2 cellular contexts compared by ENCODE assay signal in the genomic region with DNA sequence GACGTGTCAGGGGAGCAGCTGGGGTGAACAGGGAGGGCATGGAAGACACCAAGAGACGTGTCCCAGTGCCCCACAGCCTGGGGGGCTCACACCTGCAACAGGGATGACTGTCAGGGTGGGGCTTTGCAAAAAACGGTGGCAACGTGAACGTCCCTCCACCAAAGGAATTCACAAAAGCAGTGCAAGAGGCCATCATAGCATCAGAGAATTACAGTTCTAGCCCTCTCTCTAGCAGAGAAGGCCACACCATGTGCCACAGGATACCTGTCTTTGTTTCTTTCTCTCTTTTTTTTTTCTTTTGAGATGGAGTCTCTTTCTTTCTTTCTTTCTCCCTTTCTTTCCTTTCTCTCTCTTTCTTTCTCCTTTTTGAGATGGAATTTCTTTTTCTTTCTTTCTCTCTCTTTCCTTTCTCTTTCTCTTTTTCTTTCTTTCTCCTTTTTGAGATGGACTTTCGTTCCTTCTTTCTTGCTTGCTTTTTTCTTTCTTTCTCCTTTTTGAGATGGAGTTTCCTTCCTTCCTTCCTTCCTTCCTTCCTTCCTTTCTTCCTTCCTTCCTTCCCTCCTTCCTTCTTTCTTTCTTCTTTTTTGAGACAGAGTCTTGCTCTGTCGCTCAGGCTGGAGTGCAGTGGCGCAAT.
TF ChIP-seq lines count a peak whose summit lies in the region.

No MANE protein-coding gene starts in this region.

TF ChIP-seq in GM23338, 12 proteins besides CTCF, POLR2A, EP300 and RAD21 (continues in another document):
- TF ChIP-seq, protein P1, sequence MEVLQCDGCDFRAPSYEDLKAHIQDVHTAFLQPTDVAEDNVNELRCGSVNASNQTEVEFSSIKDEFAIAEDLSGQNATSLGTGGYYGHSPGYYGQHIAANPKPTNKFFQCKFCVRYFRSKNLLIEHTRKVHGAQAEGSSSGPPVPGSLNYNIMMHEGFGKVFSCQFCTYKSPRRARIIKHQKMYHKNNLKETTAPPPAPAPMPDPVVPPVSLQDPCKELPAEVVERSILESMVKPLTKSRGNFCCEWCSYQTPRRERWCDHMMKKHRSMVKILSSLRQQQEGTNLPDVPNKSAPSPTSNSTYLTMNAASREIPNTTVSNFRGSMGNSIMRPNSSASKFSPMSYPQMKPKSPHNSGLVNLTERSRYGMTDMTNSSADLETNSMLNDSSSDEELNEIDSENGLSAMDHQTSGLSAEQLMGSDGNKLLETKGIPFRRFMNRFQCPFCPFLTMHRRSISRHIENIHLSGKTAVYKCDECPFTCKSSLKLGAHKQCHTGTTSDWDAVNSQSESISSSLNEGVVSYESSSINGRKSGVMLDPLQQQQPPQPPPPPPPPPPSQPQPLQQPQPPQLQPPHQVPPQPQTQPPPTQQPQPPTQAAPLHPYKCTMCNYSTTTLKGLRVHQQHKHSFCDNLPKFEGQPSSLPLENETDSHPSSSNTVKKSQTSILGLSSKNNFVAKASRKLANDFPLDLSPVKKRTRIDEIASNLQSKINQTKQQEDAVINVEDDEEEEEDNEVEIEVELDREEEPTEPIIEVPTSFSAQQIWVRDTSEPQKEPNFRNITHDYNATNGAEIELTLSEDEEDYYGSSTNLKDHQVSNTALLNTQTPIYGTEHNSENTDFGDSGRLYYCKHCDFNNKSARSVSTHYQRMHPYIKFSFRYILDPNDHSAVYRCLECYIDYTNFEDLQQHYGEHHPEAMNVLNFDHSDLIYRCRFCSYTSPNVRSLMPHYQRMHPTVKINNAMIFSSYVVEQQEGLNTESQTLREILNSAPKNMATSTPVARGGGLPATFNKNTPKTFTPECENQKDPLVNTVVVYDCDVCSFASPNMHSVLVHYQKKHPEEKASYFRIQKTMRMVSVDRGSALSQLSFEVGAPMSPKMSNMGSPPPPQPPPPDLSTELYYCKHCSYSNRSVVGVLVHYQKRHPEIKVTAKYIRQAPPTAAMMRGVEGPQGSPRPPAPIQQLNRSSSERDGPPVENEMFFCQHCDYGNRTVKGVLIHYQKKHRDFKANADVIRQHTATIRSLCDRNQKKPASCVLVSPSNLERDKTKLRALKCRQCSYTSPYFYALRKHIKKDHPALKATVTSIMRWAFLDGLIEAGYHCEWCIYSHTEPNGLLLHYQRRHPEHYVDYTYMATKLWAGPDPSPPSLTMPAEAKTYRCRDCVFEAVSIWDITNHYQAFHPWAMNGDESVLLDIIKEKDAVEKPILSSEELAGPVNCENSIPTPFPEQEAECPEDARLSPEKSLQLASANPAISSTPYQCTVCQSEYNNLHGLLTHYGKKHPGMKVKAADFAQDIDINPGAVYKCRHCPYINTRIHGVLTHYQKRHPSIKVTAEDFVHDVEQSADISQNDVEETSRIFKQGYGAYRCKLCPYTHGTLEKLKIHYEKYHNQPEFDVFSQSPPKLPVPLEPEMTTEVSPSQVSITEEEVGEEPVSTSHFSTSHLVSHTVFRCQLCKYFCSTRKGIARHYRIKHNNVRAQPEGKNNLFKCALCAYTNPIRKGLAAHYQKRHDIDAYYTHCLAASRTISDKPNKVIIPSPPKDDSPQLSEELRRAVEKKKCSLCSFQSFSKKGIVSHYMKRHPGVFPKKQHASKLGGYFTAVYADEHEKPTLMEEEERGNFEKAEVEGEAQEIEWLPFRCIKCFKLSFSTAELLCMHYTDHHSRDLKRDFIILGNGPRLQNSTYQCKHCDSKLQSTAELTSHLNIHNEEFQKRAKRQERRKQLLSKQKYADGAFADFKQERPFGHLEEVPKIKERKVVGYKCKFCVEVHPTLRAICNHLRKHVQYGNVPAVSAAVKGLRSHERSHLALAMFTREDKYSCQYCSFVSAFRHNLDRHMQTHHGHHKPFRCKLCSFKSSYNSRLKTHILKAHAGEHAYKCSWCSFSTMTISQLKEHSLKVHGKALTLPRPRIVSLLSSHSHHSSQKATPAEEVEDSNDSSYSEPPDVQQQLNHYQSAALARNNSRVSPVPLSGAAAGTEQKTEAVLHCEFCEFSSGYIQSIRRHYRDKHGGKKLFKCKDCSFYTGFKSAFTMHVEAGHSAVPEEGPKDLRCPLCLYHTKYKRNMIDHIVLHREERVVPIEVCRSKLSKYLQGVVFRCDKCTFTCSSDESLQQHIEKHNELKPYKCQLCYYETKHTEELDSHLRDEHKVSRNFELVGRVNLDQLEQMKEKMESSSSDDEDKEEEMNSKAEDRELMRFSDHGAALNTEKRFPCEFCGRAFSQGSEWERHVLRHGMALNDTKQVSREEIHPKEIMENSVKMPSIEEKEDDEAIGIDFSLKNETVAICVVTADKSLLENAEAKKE (CRISPR knock-in tag; IDR thresholded peaks at IDR 0.05): no peak
- TF ChIP-seq EZH2phosphoT487 (IDR thresholded peaks at IDR 0.05; ENCODE audit: unreplicated experiment) (no peak), ZNF114 (CRISPR knock-in tag; IDR thresholded peaks at IDR 0.05) (no peak), STAT1 (IDR thresholded peaks at IDR 0.05; ENCODE audit: unreplicated experiment) (no peak), JUNB (IDR thresholded peaks at IDR 0.05; ENCODE audit: unreplicated experiment) (no peak), POLR2AphosphoS5 (IDR thresholded peaks at IDR 0.05; ENCODE audit: low read depth) (no peak), EZH2 (IDR thresholded peaks at IDR 0.05; ENCODE audit: low read depth, unreplicated experiment) (no peak)
- TF ChIP-seq, protein P2, sequence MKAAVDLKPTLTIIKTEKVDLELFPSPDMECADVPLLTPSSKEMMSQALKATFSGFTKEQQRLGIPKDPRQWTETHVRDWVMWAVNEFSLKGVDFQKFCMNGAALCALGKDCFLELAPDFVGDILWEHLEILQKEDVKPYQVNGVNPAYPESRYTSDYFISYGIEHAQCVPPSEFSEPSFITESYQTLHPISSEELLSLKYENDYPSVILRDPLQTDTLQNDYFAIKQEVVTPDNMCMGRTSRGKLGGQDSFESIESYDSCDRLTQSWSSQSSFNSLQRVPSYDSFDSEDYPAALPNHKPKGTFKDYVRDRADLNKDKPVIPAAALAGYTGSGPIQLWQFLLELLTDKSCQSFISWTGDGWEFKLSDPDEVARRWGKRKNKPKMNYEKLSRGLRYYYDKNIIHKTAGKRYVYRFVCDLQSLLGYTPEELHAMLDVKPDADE (IDR thresholded peaks at IDR 0.05): no peak
- TF ChIP-seq, protein P3, sequence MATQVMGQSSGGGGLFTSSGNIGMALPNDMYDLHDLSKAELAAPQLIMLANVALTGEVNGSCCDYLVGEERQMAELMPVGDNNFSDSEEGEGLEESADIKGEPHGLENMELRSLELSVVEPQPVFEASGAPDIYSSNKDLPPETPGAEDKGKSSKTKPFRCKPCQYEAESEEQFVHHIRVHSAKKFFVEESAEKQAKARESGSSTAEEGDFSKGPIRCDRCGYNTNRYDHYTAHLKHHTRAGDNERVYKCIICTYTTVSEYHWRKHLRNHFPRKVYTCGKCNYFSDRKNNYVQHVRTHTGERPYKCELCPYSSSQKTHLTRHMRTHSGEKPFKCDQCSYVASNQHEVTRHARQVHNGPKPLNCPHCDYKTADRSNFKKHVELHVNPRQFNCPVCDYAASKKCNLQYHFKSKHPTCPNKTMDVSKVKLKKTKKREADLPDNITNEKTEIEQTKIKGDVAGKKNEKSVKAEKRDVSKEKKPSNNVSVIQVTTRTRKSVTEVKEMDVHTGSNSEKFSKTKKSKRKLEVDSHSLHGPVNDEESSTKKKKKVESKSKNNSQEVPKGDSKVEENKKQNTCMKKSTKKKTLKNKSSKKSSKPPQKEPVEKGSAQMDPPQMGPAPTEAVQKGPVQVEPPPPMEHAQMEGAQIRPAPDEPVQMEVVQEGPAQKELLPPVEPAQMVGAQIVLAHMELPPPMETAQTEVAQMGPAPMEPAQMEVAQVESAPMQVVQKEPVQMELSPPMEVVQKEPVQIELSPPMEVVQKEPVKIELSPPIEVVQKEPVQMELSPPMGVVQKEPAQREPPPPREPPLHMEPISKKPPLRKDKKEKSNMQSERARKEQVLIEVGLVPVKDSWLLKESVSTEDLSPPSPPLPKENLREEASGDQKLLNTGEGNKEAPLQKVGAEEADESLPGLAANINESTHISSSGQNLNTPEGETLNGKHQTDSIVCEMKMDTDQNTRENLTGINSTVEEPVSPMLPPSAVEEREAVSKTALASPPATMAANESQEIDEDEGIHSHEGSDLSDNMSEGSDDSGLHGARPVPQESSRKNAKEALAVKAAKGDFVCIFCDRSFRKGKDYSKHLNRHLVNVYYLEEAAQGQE (IDR thresholded peaks at IDR 0.05; ENCODE audit: unreplicated experiment): no peak

TF ChIP-seq in H1, 55 proteins besides CTCF, POLR2A, EP300 and RAD21:
- no peak for TF ChIP-seq EZH2 (IDR thresholded peaks at IDR 0.05; ENCODE audit: low read depth, low read length, severe bottlenecking)
